ENCODE assay signal across 20 cellular contexts in genomic region chr11:120188371-120188770, GRCh38. TPM values are rescaled to one million over a fixed set of nuclear protein-coding genes. Genes with fewer than 3 reads are reported as not detected.
DNase-seq lines count a peak whose midpoint lies in the region; ATAC-seq and TF ChIP-seq lines count a peak whose summit lies in the region.
"Had no signal": no experiment of that assay in that cellular context is flagged by ENCODE, and none has a peak within 500 bp of the region (broad histone marks: within the 10 kb centered on the region; RNA-seq: fewer than 3 reads in every experiment).

No MANE protein-coding gene starts in this region.

- intact Hi-C loops in esophagus muscularis mucosa (cut with DNase I): no loop called here

- no peak for ATAC-seq in HG02885 (IDR thresholded peaks at IDR 0.05; ENCODE audit: poor library complexity, unreplicated experiment)
- ATAC-seq in HG02884 (IDR thresholded peaks at IDR 0.05; ENCODE audit: unreplicated experiment): no peak
- ATAC-seq: natural killer cell, T-helper 17 cell had no signal

- H3K27me3 ChIP-seq in Peyer's patch (no peaks in the 10 kb centered on the region), esophagus muscularis mucosa (no peaks in the 10 kb centered on the region), stomach smooth muscle (ENCODE audit: control insufficient read depth in 1 of 2, insufficient read depth in 2 of 2, low read length in 2 of 2) (peaks cover 3 to 5% of the 10 kb centered on the region in 2 donors)

- no peak overlapping the region for H3K9ac ChIP-seq in stomach smooth muscle (ENCODE audit: low read length in 2 of 2)

- H3K36me3 ChIP-seq in Peyer's patch: no peaks in the 10 kb centered on the region
- H3K36me3 ChIP-seq in esophagus muscularis mucosa: no peaks in the 10 kb centered on the region
- H3K36me3 ChIP-seq in stomach smooth muscle (ENCODE audit: control insufficient read depth in 2 of 2, insufficient read depth in 2 of 2, low read length in 2 of 2): no peaks in the 10 kb centered on the region
- H3K36me3 ChIP-seq: HAP-1 had no signal

- no peak overlapping the region for H3K4me3 ChIP-seq in Peyer's patch
- H3K4me3 ChIP-seq in esophagus muscularis mucosa: no peak overlapping the region
- H3K4me3 ChIP-seq in stomach smooth muscle (ENCODE audit: low read length in 2 of 2): no peak overlapping the region
- H3K4me3 ChIP-seq: HAP-1 had no signal

- peaks cover 10% of the 10 kb centered on the region for H3K9me3 Mint-ChIP-seq in nephron progenitor cell
- H3K9me3 Mint-ChIP-seq: activated CD4-positive, alpha-beta T cell treated with anti-CD3 and anti-CD28 coated beads, Interleukin-2, amount 10 ng/mL, durations not matched to agents 24 days and 14 days; natural killer cell had no signal

- TF ChIP-seq CTCF in Peyer's patch (IDR thresholded peaks at IDR 0.05) (no peak), esophagus muscularis mucosa (IDR thresholded peaks at IDR 0.05) (no peak), nephron progenitor cell (IDR thresholded peaks at IDR 0.05) (no peak)

- H3K27me3 Mint-ChIP-seq in nephron progenitor cell (ENCODE audit: low read depth, poor library complexity): peaks cover 60% of the 10 kb centered on the region

- DNase-seq in Peyer's patch (peak in 2 of 3 donors; percentile 42 to 46), esophagus muscularis mucosa (ENCODE audit: extremely low spot score) (no peak), nephron progenitor cell (no peak), NCI-H1105 (lab: John Stamatoyannopoulos, UW) (no peak), NOMO-1 treated with DMSO at 0.1 percent for 48 hours (lab: John Stamatoyannopoulos, UW; ENCODE audit: unreplicated experiment) (no peak)
- DNase-seq: activated CD4-positive, alpha-beta T cell treated with anti-CD3 and anti-CD28 coated beads, Interleukin-2, amount 10 ng/mL, durations not matched to agents 24 days and 14 days; CD4-positive, CD25-positive, alpha-beta regulatory T cell; cortex of kidney; Kasumi-1; natural killer cell; NCI-H1092; NCI-H2029 treated with DMSO at 0.1 percent for 48 hours; substantia nigra; T-helper 17 cell had no signal

- peaks cover 0 to 64% (median 22%) of the 10 kb centered on the region in 4 donors for H3K4me1 ChIP-seq in Peyer's patch
- peaks cover 14 to 48% (median 43%) of the 10 kb centered on the region in 4 donors for H3K4me1 ChIP-seq in esophagus muscularis mucosa
- H3K4me1 ChIP-seq in stomach smooth muscle (ENCODE audit: control insufficient read depth, insufficient read depth, low read length): peaks cover 36% of the 10 kb centered on the region
- H3K4me1 ChIP-seq: HAP-1 had no signal

- peak overlapping the region; percentile 36 for H3K27ac Mint-ChIP-seq in nephron progenitor cell
- H3K27ac Mint-ChIP-seq: activated CD4-positive, alpha-beta T cell treated with anti-CD3 and anti-CD28 coated beads, Interleukin-2, amount 10 ng/mL, durations not matched to agents 24 days and 14 days; CD4-positive, CD25-positive, alpha-beta regulatory T cell; natural killer cell; progenitor cell of endocrine pancreas; T-helper 17 cell had no signal

- H3K4me3 Mint-ChIP-seq in nephron progenitor cell: peak overlapping the region; percentile 37
- H3K4me3 Mint-ChIP-seq: activated CD4-positive, alpha-beta T cell treated with anti-CD3 and anti-CD28 coated beads, Interleukin-2, amount 10 ng/mL, durations not matched to agents 24 days and 14 days; CD4-positive, CD25-positive, alpha-beta regulatory T cell; natural killer cell; T-helper 17 cell had no signal

- H3K27ac ChIP-seq in Peyer's patch: peak overlapping the region in 3 of 4 donors; percentile 79 to 97 (median 96)
- H3K27ac ChIP-seq in esophagus muscularis mucosa (replicated peaks in 1 of 4): peak overlapping the region; percentile 68 to 79 (median 76)
- peak overlapping the region; percentile 31 for H3K27ac ChIP-seq in stomach smooth muscle (ENCODE audit: low read length)

- no peaks in the 10 kb centered on the region for H3K36me3 Mint-ChIP-seq in nephron progenitor cell (ENCODE audit: low read depth)
- H3K36me3 Mint-ChIP-seq: CD4-positive, CD25-positive, alpha-beta regulatory T cell; natural killer cell had no signal

- H3K9me3 ChIP-seq in Peyer's patch (no peaks in the 10 kb centered on the region), esophagus muscularis mucosa (no peaks in the 10 kb centered on the region), stomach smooth muscle (ENCODE audit: control insufficient read depth in 2 of 2, low read length in 2 of 2) (no peaks in the 10 kb centered on the region)
- H3K9me3 ChIP-seq: HAP-1 had no signal

- TF ChIP-seq POLR2A in Peyer's patch (IDR thresholded peaks at IDR 0.05): no peak
- TF ChIP-seq POLR2A in esophagus muscularis mucosa (IDR thresholded peaks at IDR 0.05; ENCODE audit: low read depth): no peak

- no peak for TF ChIP-seq EP300 in esophagus muscularis mucosa (IDR thresholded peaks at IDR 0.05)

- H3K4me1 Mint-ChIP-seq in nephron progenitor cell: peaks cover 87% of the 10 kb centered on the region
- H3K4me1 Mint-ChIP-seq: CD4-positive, CD25-positive, alpha-beta regulatory T cell had no signal

- WGBS in esophagus muscularis mucosa: 93% methylated on average over 5 of the region's 5 CpGs

RNA-seq across cellular contexts. Expression of gene OAF, which starts 22.5 kb away (rescaled TPM):
- total RNA-seq in Peyer's patch (100 to 1,000 TPM in 3 of 4 donors, 10 to 100 TPM in 1; 66.0 to 344 (median 228) TPM), esophagus muscularis mucosa (10 to 100 TPM; 30.7 to 66.1 (median 58.1) TPM)

RNA-seq across cellular contexts. Expression of gene TRIM29, which starts 50.5 kb away (rescaled TPM):
- 10 to 100 TPM in 1 of 4 donors, 1 to 10 TPM in 3; 7.8 to 33.3 (median 9.1) TPM for total RNA-seq in Peyer's patch
- 1 to 10 TPM in 1 of 4 donors, under 1 TPM in 3; 0.45 to 1.3 (median 0.75) TPM for total RNA-seq in esophagus muscularis mucosa
- total RNA-seq: activated CD4-positive, alpha-beta T cell treated with anti-CD3 and anti-CD28 coated beads, Interleukin-2, amount 10 ng/mL, durations not matched to agents 24 days and 14 days; CD4-positive, CD25-positive, alpha-beta regulatory T cell; HT1080; natural killer cell; progenitor cell of endocrine pancreas; T-helper 17 cell had no signal

RNA-seq across cellular contexts. Expression of gene POU2F3, which starts 51.6 kb away (rescaled TPM):
- 1 to 10 TPM in 3 of 4 donors, not detected in 1; 2.2 to 3.3 (median 2.8) TPM for total RNA-seq in Peyer's patch
- not detected for total RNA-seq in esophagus muscularis mucosa
- total RNA-seq: activated CD4-positive, alpha-beta T cell treated with anti-CD3 and anti-CD28 coated beads, Interleukin-2, amount 10 ng/mL, durations not matched to agents 24 days and 14 days; CD4-positive, CD25-positive, alpha-beta regulatory T cell; HT1080; natural killer cell; progenitor cell of endocrine pancreas; T-helper 17 cell had no signal

Comparison
In these comparisons a context has a peak if more than half of its experiments do, and no peak if none do; other contexts are left out.
1. DNase-seq: peak in Peyer's patch (2 of 3); none in esophagus muscularis mucosa (single experiment), nephron progenitor cell (single experiment), NCI-H1105 (single experiment) and NOMO-1 treated with DMSO at 0.1 percent for 48 hours (single experiment).
2. H3K27ac ChIP-seq: peak in every context shown above with its lines; median percentile 96 in Peyer's patch; 76 in esophagus muscularis mucosa; 31 in stomach smooth muscle.